In genomic region chr7:123665896-123666295, GRCh38 we compare ENCODE assay signal across 20 cellular contexts. TPM values are rescaled to one million over a fixed set of nuclear protein-coding genes. Genes with fewer than 3 reads are reported as not detected.
DNase-seq lines count a peak whose midpoint lies in the region; ATAC-seq, FAIRE-seq and TF ChIP-seq lines count a peak whose summit lies in the region.
"Had no signal": no experiment of that assay in that cellular context is flagged by ENCODE, and none has a peak within 500 bp of the region (broad histone marks: within the 10 kb centered on the region; RNA-seq: fewer than 3 reads in every experiment).

No MANE protein-coding gene starts in this region.

- H3K9ac ChIP-seq in HepG2 (ENCODE audit: insufficient read depth, low read depth, low read length) (no peak overlapping the region), neural progenitor cell (no peak overlapping the region)

- H3K27me3 Mint-ChIP-seq in neural progenitor cell (ENCODE audit: insufficient read depth, low read depth): no peaks in the 10 kb centered on the region
- H3K27me3 Mint-ChIP-seq in WTC11 (ENCODE audit: low read depth): no peaks in the 10 kb centered on the region

- TF ChIP-seq CTCF in WERI-Rb-1 (IDR thresholded peaks at IDR 0.05; ENCODE audit: low read depth, low read length) (no peak), HepG2 (CRISPR knock-in tag; IDR thresholded peaks at IDR 0.05) (no peak), gastrocnemius medialis (IDR thresholded peaks at IDR 0.05 in 4 of 5, conservative IDR thresholded peaks at IDR 0.05 in 1 of 5) (no peak), neural progenitor cell (IDR thresholded peaks at IDR 0.05) (no peak), WTC11 (IDR thresholded peaks at IDR 0.05) (no peak)

- no TSS peak for BruUV-seq in HepG2 (replicated peaks; lab: Mats Ljungman, UMichigan)

- H3K36me3 ChIP-seq in WERI-Rb-1 (no peaks in the 10 kb centered on the region), HepG2 (replicated peaks in 1 of 2; ENCODE audit: control insufficient read depth in 1 of 2, insufficient read depth in 2 of 2, low read length in 2 of 2) (no peaks in the 10 kb centered on the region), gastrocnemius medialis (peaks cover 0 to 31% of the 10 kb centered on the region in 2 donors), neural progenitor cell (no peaks in the 10 kb centered on the region)
- H3K36me3 ChIP-seq: SJSA1 had no signal

- TF ChIP-seq RAD21 in HepG2 (CRISPR knock-in tag; IDR thresholded peaks at IDR 0.05): no peak

- H3K4me2 ChIP-seq in HepG2 (ENCODE audit: low read depth, low read length) (no peak overlapping the region), neural progenitor cell (no peak overlapping the region)

- POLR2A ChIA-PET in HepG2 (lab: Yijun Ruan, JAX): no interaction called here
- POLR2A ChIA-PET in WTC11 (lab: Charles Lee): no interaction called here

- intact Hi-C loops in HepG2 (cut with micrococcal nuclease; ENCODE audit: unreplicated experiment): no loop called here
- intact Hi-C loops in gastrocnemius medialis (cut with DNase I; ENCODE audit: low total_unique reads): no loop called here

- H3K4me3 ChIP-seq in WERI-Rb-1 (ENCODE audit: low read depth, low read length): no peak overlapping the region
- H3K4me3 ChIP-seq in HepG2 (replicated peaks in 1 of 3; ENCODE audit: insufficient read depth in 1 of 3, low read depth in 2 of 3, low read length in 3 of 3): no peak overlapping the region
- no peak overlapping the region for H3K4me3 ChIP-seq in gastrocnemius medialis
- H3K4me3 ChIP-seq in neural progenitor cell: no peak overlapping the region
- H3K4me3 ChIP-seq: SJSA1 had no signal

- no peak overlapping the region for H3K27ac Mint-ChIP-seq in neural progenitor cell
- H3K27ac Mint-ChIP-seq in WTC11: no peak overlapping the region
- H3K27ac Mint-ChIP-seq: CD4-positive, alpha-beta memory T cell had no signal

- TF ChIP-seq POLR2A in HepG2 (IDR thresholded peaks at IDR 0.05; ENCODE audit: insufficient read depth in 1 of 2, low read depth in 2 of 2, low read length in 2 of 2) (no peak), gastrocnemius medialis (IDR thresholded peaks at IDR 0.05) (no peak)

- H3K9me3 ChIP-seq in WERI-Rb-1 (ENCODE audit: severe bottlenecking) (no peaks in the 10 kb centered on the region), HepG2 (ENCODE audit: low read length) (no peaks in the 10 kb centered on the region), gastrocnemius medialis (no peaks in the 10 kb centered on the region), neural progenitor cell (ENCODE audit: low read depth) (no peaks in the 10 kb centered on the region)
- H3K9me3 ChIP-seq: SJSA1 had no signal

- no peaks in the 10 kb centered on the region for H3F3A ChIP-seq in neural progenitor cell (ENCODE audit: low read depth)

- CTCF ChIA-PET in HepG2 (lab: Yijun Ruan, JAX; ENCODE audit: low intra/inter-chr PET ratio, low total read pairs) (no interaction called here), WTC11 (lab: Charles Lee) (interaction anchor here (1.0 to 1.1 kb wide), 2 partner anchors 17 to 36 kb away, joined by 4 read pairs; no protein-coding TSS in a partner anchor)

- no peak for TF ChIP-seq EP300 in HepG2 (IDR thresholded peaks at IDR 0.05; ENCODE audit: low read depth in 2 of 2, low read length in 2 of 2)
- no peak for TF ChIP-seq EP300 in HepG2 (CRISPR knock-in tag; IDR thresholded peaks at IDR 0.05; ENCODE audit: borderline replicate concordance)

- in situ Hi-C loops in HepG2 (cut with HindIII; ENCODE audit: extremely low pct_ligation_motif_present, low pct_unique_long_range_greater_than_20kb) (no loop called here), gastrocnemius medialis (cut with MboI; ENCODE audit: low sequenced_read_pairs in 4 of 4) (no loop called here)

- H3K4me1 ChIP-seq in HepG2 (ENCODE audit: insufficient read depth, low read length) (no peaks in the 10 kb centered on the region), gastrocnemius medialis (peaks cover 46 to 60% of the 10 kb centered on the region in 2 donors), neural progenitor cell (peaks cover 8% of the 10 kb centered on the region)
- H3K4me1 ChIP-seq: SJSA1 had no signal

- H3K4me3 Mint-ChIP-seq in neural progenitor cell (no peak overlapping the region), WTC11 (no peak overlapping the region)
- H3K4me3 Mint-ChIP-seq: CD4-positive, alpha-beta memory T cell had no signal

- FAIRE-seq in HepG2 (lab: Jason Lieb, UNC): no peak

- peak overlapping the region; percentile 78 for H3K27ac ChIP-seq in WERI-Rb-1
- H3K27ac ChIP-seq in HepG2 (ENCODE audit: extremely low read length, insufficient read depth, low read length): no peak overlapping the region
- peak overlapping the region; percentile 88 to 96 (median 96) for H3K27ac ChIP-seq in gastrocnemius medialis
- H3K27ac ChIP-seq in neural progenitor cell: no peak overlapping the region
- H3K27ac ChIP-seq: 22Rv1, RWPE1, SJSA1 had no signal

- no peaks in the 10 kb centered on the region for H3K79me2 ChIP-seq in HepG2 (ENCODE audit: insufficient read depth, low read length)
- H3K79me2 ChIP-seq in neural progenitor cell (ENCODE audit: low read depth): no peaks in the 10 kb centered on the region

- H4K20me1 ChIP-seq in HepG2 (ENCODE audit: insufficient read depth, low read length): no peaks in the 10 kb centered on the region
- H4K20me1 ChIP-seq in neural progenitor cell (ENCODE audit: low read depth): no peaks in the 10 kb centered on the region

- ATAC-seq in HepG2 (peak; percentile 18; the same call in 2 of the 3 replicates), gastrocnemius medialis (no peak), WTC11 (no peak; the same call in 1 of the 2 replicates)
- ATAC-seq: HCT116 had no signal

- 13% methylated on average over 1 of the region's 1 CpG for WGBS in HepG2 (ENCODE audit: low lambda C conversion rate)

- H3K9me3 Mint-ChIP-seq in neural progenitor cell (peaks cover 2% of the 10 kb centered on the region), WTC11 (peaks cover 8% of the 10 kb centered on the region; the same call in 1 of the 2 replicates)
- H3K9me3 Mint-ChIP-seq: CD4-positive, alpha-beta memory T cell had no signal

- H3K27me3 ChIP-seq in WERI-Rb-1 (ENCODE audit: insufficient read depth, low read depth, severe bottlenecking): no peaks in the 10 kb centered on the region
- no peaks in the 10 kb centered on the region; a peak in 1 of 5 replicates for H3K27me3 ChIP-seq in HepG2 (ENCODE audit: control insufficient read depth in 1 of 2, insufficient read depth in 2 of 2, low read length in 2 of 2)
- H3K27me3 ChIP-seq in gastrocnemius medialis: no peaks in the 10 kb centered on the region
- H3K27me3 ChIP-seq in neural progenitor cell: no peaks in the 10 kb centered on the region

- H3K4me1 Mint-ChIP-seq in neural progenitor cell: peaks cover 3% of the 10 kb centered on the region
- peaks cover 26% of the 10 kb centered on the region for H3K4me1 Mint-ChIP-seq in WTC11

- no peak overlapping the region for H2AFZ ChIP-seq in HepG2 (ENCODE audit: low read length)
- H2AFZ ChIP-seq in neural progenitor cell (replicated peaks): no peak overlapping the region

- DNase-seq in NCI-H82 (lab: John Stamatoyannopoulos, UW) (peak; percentile 45), NCI-H82 treated with DMSO at 0.1 percent for 48 hours (lab: John Stamatoyannopoulos, UW; ENCODE audit: unreplicated experiment) (no peak), WERI-Rb-1 (no peak), HepG2 (ENCODE audit: low spot score) (no peak), gastrocnemius medialis (no peak), neural progenitor cell (ENCODE audit: low spot score) (no peak), NCI-H1694 (lab: John Stamatoyannopoulos, UW) (no peak), WTC11 (ENCODE audit: low spot score) (no peak)
- DNase-seq: Calu3; CD4-positive, alpha-beta memory T cell; DMS53; NCI-H187 treated with DMSO at 0.1 percent for 48 hours; NCI-H345; NCI-H526 had no signal

- H3K36me3 Mint-ChIP-seq in neural progenitor cell (no peaks in the 10 kb centered on the region), WTC11 (no peaks in the 10 kb centered on the region)

TF ChIP-seq in WTC11, 78 proteins besides CTCF, POLR2A, EP300 and RAD21 (continues in another document):
- TF ChIP-seq NR3C1 (CRISPR knock-in tag; conservative IDR thresholded peaks at IDR 0.05; ENCODE audit: low read depth) (no peak), NFYB (CRISPR knock-in tag; conservative IDR thresholded peaks at IDR 0.05; ENCODE audit: low read depth) (no peak)

RNA-seq across cellular contexts. Expression of gene LMOD2, which starts 10.2 kb away (rescaled TPM):
- total RNA-seq in HepG2 (2016; rRNA removed; fragmentation: Illumina TruSeq; extraction: Trizol) (not detected in 2 replicates), gastrocnemius medialis (100 to 1,000 TPM; 150 to 518 (median 314) TPM), neural progenitor cell (ENCODE audit: low replicate concordance) (not detected in 2 replicates), WTC11 (2021) (0.09 to 0.11 TPM in 2 of 3 replicates, not detected in the other)
- total RNA-seq in HepG2 (2016; cell fraction: cytosol; rRNA removed; fragmentation: Illumina TruSeq; extraction: Trizol; ENCODE audit: low read depth): not detected in 2 replicates
- not detected in 2 replicates for total RNA-seq in HepG2 (2016; cell fraction: insoluble cytoplasmic fraction; rRNA removed; fragmentation: Illumina TruSeq; extraction: Trizol)
- total RNA-seq in HepG2 (2016; cell fraction: membrane; rRNA removed; fragmentation: Illumina TruSeq; extraction: Trizol): not detected in 2 replicates
- total RNA-seq in HepG2 (2016; cell fraction: nucleus; rRNA removed; fragmentation: Illumina TruSeq; extraction: Trizol): not detected in 2 replicates
- not detected in 2 replicates for polyA plus RNA-seq in HepG2 (2011; rRNA removed)
- not detected in 2 replicates for polyA plus RNA-seq in HepG2 (2011; cell fraction: cytosol; rRNA removed)
- not detected in 2 replicates for polyA plus RNA-seq in HepG2 (2011; cell fraction: nucleus; rRNA removed)
- not detected in 2 replicates for polyA plus RNA-seq in HepG2 (2012)
- polyA plus RNA-seq in HepG2 (2016; cell fraction: cytosol; fragmentation: Illumina TruSeq; extraction: Trizol; ENCODE audit: low read depth): not detected in 2 replicates
- polyA plus RNA-seq in HepG2 (2016; cell fraction: insoluble cytoplasmic fraction; fragmentation: Illumina TruSeq; extraction: Trizol; ENCODE audit: low read depth): not detected in 2 replicates
- not detected in 2 replicates for polyA plus RNA-seq in HepG2 (2016; cell fraction: membrane; fragmentation: Illumina TruSeq; extraction: Trizol; ENCODE audit: low read depth)
- not detected in 2 replicates for polyA plus RNA-seq in HepG2 (2016; cell fraction: nucleus; fragmentation: Illumina TruSeq; extraction: Trizol; ENCODE audit: insufficient read depth, low read depth)
- polyA minus RNA-seq in HepG2 (2011; rRNA and poly(A)+ RNA removed; ENCODE audit: low replicate concordance): not detected in 2 replicates
- polyA minus RNA-seq in HepG2 (2011; cell fraction: cytosol; rRNA and poly(A)+ RNA removed): not detected in 2 replicates
- polyA minus RNA-seq in HepG2 (2011; cell fraction: nucleus; rRNA and poly(A)+ RNA removed): not detected in 2 replicates
- total RNA-seq: Calu3; CD4-positive, alpha-beta memory T cell; PC-3; SJSA1 had no signal
- polyA plus RNA-seq: BJ had no signal

Comparison
In these comparisons a context has a peak if more than half of its experiments do, and no peak if none do; other contexts are left out.
1. H3K27ac ChIP-seq: peak in WERI-Rb-1 (single experiment) and gastrocnemius medialis (4 of 4); none in HepG2 (single experiment) and neural progenitor cell (single experiment).
2. RNA of gene LMOD2, which starts 10.2 kb away (total RNA-seq): 150 to 518 TPM in gastrocnemius medialis; 0.09 to 0.11 TPM in WTC11, not detected in HepG2 and not detected in neural progenitor cell; every median in the first group is over 100 times any median in the second.